8 cellular contexts compared by ENCODE assay signal in the genomic region with DNA sequence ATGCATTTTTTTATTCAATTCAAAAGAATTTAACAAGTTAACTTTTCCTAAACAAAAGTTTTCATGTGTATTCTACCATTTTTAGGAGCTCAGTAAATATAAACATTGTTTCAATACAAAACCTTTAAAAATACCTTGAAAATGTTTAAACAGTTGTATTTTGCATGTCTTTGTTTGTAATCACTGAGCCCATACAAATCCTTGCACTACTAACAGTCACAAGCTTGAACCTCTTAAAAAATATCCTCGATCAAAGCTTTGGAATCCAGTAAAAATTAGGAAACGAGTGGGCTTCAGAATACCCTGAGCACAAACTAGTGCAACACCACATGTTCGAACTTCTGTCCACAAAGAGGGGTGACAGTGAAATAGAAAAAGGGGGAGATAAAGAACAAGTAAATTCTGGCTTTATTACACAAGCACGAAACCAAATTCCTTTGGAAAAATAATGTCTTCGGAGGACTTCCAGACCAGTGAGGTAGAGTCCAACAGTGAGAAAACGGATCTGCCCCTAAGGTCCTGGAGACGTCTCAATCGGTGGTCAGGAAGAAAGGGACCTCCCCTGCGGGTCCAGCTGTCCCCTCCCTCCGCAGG. TPM values are rescaled to one million over a fixed set of nuclear protein-coding genes. Genes with fewer than 3 reads are reported as not detected.
A peak's percentile ranks its signal among the peaks of the same experiment; 100 is the strongest.
DNase-seq lines count a peak whose midpoint lies in the region; ATAC-seq, FAIRE-seq and TF ChIP-seq lines count a peak whose summit lies in the region.

No MANE protein-coding gene starts in this region.

- peak overlapping the region; percentile 75; the same call in 1 of the 2 replicates for H3K4me3 ChIP-seq in iPS DF 6.9 (ENCODE audit: low read length)
- peak overlapping the region; percentile 63 to 90 (median 74) for H3K4me3 ChIP-seq in spleen

- FAIRE-seq in frontal cortex (lab: Jason Lieb, UNC) = no peak

- intact Hi-C loops in spleen (cut with DNase I; ENCODE audit: low total_unique reads) = no loop called here

- TF ChIP-seq POLR2A in spleen (IDR thresholded peaks at IDR 0.05) = no peak

- H3K27me3 ChIP-seq in iPS DF 6.9 (ENCODE audit: control insufficient read depth, insufficient read depth, low read length) = no peaks in the 10 kb centered on the region
- H3K27me3 ChIP-seq in spleen (replicated peaks in 1 of 7) = no peaks in the 10 kb centered on the region

- TF ChIP-seq CTCF in WTC11 (IDR thresholded peaks at IDR 0.05) (no peak), spleen (IDR thresholded peaks at IDR 0.05 in 8 of 11, conservative IDR thresholded peaks at IDR 0.05 in 3 of 11) (no peak)

- peaks cover 16% of the 10 kb centered on the region for H3K4me1 Mint-ChIP-seq in WTC11

- no peaks in the 10 kb centered on the region for H3K27me3 Mint-ChIP-seq in WTC11 (ENCODE audit: low read depth)

- POLR2A ChIA-PET in WTC11 (lab: Charles Lee) = interaction anchor here (1.3 kb wide), 1 partner anchor 483 kb away, joined by 4 read pairs; no protein-coding TSS in a partner anchor

- H3K4me3 Mint-ChIP-seq in WTC11 = peak overlapping the region; percentile 86

- H3K27ac ChIP-seq in iPS DF 6.9 (ENCODE audit: low read length) (no peak overlapping the region), spleen (peak overlapping the region; percentile 91 to 99 (median 98))

- CTCF ChIA-PET in WTC11 (lab: Charles Lee) = interaction anchor here (0.6 to 4.3 kb wide), 12 partner anchors 77 to 1516 kb away, joined by 3 to 28 read pairs (median 4); a partner anchor contains a TSS

- no peaks in the 10 kb centered on the region for H3K36me3 Mint-ChIP-seq in WTC11

- no peak overlapping the region; the same call in 1 of the 2 replicates for H3K27ac Mint-ChIP-seq in WTC11

- WGBS in iPS DF 6.9 (ENCODE audit: insufficient coverage, insufficient read length) = no CpG with 5 or more reads among the region's 10 CpGs
- WGBS in spleen, 5 donors = 5 to 21% (median 9%) methylated on average over 10 of the region's 10 CpGs

- no peaks in the 10 kb centered on the region for H3K36me3 ChIP-seq in iPS DF 6.9 (ENCODE audit: control insufficient read depth, insufficient read depth, low read length)
- H3K36me3 ChIP-seq in spleen = no peaks in the 10 kb centered on the region

- no peaks in the 10 kb centered on the region; the same call in 1 of the 2 replicates for H3K4me1 ChIP-seq in iPS DF 6.9 (ENCODE audit: control insufficient read depth, insufficient read depth, low read length)
- peaks cover 17 to 42% (median 35%) of the 10 kb centered on the region in 6 donors for H3K4me1 ChIP-seq in spleen

- H3K9me3 Mint-ChIP-seq in WTC11 = no peaks in the 10 kb centered on the region

- H3K9me3 ChIP-seq in iPS DF 6.9 (ENCODE audit: control insufficient read depth, insufficient read depth, low read length) (no peaks in the 10 kb centered on the region), spleen (no peaks in the 10 kb centered on the region)

- DNase-seq in DMS53 (lab: John Stamatoyannopoulos, UW) (peak; percentile 43), DMS53 treated with DMSO at 0.1 percent for 48 hours (lab: John Stamatoyannopoulos, UW; ENCODE audit: unreplicated experiment) (no peak), WTC11 (ENCODE audit: low spot score) (no peak), iPS DF 6.9 (ENCODE audit: low read depth, low spot score) (no peak), spleen (no peak), T1000 (lab: John Stamatoyannopoulos, UW) (no peak), NCI-H1092 (lab: John Stamatoyannopoulos, UW) (no peak), frontal cortex (ENCODE audit: low spot score in 2 of 2) (no peak)

- ATAC-seq in WTC11 = no peak

TF ChIP-seq in WTC11, 78 proteins besides CTCF, POLR2A, EP300 and RAD21:
- no peak for TF ChIP-seq TP53 (CRISPR knock-in tag; IDR thresholded peaks at IDR 0.05)
- no peak for TF ChIP-seq GABPB1 (CRISPR knock-in tag; IDR thresholded peaks at IDR 0.05)
- TF ChIP-seq, protein P1, sequence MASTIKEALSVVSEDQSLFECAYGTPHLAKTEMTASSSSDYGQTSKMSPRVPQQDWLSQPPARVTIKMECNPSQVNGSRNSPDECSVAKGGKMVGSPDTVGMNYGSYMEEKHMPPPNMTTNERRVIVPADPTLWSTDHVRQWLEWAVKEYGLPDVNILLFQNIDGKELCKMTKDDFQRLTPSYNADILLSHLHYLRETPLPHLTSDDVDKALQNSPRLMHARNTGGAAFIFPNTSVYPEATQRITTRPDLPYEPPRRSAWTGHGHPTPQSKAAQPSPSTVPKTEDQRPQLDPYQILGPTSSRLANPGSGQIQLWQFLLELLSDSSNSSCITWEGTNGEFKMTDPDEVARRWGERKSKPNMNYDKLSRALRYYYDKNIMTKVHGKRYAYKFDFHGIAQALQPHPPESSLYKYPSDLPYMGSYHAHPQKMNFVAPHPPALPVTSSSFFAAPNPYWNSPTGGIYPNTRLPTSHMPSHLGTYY (CRISPR knock-in tag; IDR thresholded peaks at IDR 0.05) = no peak
- 0 out of 2 replicates have a peak, but pooled peaks have one; percentile 20 for TF ChIP-seq SP1 (CRISPR knock-in tag; conservative IDR thresholded peaks at IDR 0.05)
- TF ChIP-seq GRHL2 (CRISPR knock-in tag; IDR thresholded peaks at IDR 0.05; ENCODE audit: insufficient replicate concordance, severe bottlenecking) = no peak
- TF ChIP-seq ZNF232 (CRISPR knock-in tag; IDR thresholded peaks at IDR 0.05) = 0 out of 2 replicates have a peak, but pooled peaks have one; percentile 66
- TF ChIP-seq, protein P2, sequence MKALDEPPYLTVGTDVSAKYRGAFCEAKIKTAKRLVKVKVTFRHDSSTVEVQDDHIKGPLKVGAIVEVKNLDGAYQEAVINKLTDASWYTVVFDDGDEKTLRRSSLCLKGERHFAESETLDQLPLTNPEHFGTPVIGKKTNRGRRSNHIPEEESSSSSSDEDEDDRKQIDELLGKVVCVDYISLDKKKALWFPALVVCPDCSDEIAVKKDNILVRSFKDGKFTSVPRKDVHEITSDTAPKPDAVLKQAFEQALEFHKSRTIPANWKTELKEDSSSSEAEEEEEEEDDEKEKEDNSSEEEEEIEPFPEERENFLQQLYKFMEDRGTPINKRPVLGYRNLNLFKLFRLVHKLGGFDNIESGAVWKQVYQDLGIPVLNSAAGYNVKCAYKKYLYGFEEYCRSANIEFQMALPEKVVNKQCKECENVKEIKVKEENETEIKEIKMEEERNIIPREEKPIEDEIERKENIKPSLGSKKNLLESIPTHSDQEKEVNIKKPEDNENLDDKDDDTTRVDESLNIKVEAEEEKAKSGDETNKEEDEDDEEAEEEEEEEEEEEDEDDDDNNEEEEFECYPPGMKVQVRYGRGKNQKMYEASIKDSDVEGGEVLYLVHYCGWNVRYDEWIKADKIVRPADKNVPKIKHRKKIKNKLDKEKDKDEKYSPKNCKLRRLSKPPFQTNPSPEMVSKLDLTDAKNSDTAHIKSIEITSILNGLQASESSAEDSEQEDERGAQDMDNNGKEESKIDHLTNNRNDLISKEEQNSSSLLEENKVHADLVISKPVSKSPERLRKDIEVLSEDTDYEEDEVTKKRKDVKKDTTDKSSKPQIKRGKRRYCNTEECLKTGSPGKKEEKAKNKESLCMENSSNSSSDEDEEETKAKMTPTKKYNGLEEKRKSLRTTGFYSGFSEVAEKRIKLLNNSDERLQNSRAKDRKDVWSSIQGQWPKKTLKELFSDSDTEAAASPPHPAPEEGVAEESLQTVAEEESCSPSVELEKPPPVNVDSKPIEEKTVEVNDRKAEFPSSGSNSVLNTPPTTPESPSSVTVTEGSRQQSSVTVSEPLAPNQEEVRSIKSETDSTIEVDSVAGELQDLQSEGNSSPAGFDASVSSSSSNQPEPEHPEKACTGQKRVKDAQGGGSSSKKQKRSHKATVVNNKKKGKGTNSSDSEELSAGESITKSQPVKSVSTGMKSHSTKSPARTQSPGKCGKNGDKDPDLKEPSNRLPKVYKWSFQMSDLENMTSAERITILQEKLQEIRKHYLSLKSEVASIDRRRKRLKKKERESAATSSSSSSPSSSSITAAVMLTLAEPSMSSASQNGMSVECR (CRISPR knock-in tag; IDR thresholded peaks at IDR 0.05; ENCODE audit: borderline replicate concordance) = no peak

RNA-seq across cellular contexts. Expression of a gene that starts 1.5 kb away (rescaled TPM):
- 20.9 to 21.5 TPM (median 21.2 TPM) in 3 replicates for total RNA-seq in WTC11 (2021)
- total RNA-seq in spleen = 10 to 100 TPM; 29.8 to 70.9 (median 40.4) TPM
- polyA plus RNA-seq in spleen = 10 to 100 TPM; 22.7 to 24.4 (median 24.3) TPM
- total RNA-seq in frontal cortex = 108 TPM
